8 cellular contexts compared by ENCODE assay signal in the genomic region with DNA sequence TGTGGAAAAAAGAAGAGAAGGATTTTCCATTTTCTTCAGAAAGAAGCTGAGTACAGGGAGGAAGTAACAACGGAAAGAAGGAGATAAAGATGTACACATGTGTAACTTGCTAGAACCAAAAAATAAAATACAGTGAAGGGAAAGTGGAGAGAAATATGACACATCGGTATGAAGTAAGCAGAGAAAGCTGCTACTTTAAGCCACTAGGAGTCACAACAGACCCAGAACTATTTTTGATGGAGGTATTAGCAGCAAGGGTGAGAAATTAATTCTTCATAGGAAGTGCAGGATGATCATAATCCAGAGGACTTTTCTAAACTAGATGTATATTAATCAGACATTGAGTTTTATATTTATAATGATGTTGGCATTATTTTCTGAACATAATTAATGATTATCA.
DNase-seq lines count a peak whose midpoint lies in the region; ATAC-seq and TF ChIP-seq lines count a peak whose summit lies in the region.

No MANE protein-coding gene starts in this region.

- no peak overlapping the region for H3K4me3 Mint-ChIP-seq in activated CD8-positive, alpha-beta T cell treated with anti-CD3 and anti-CD28 coated beads for 36 hours
- no peak overlapping the region for H3K4me3 Mint-ChIP-seq in activated CD8-positive, alpha-beta T cell treated with anti-CD3 and anti-CD28 coated beads, Interleukin-2, amount 10 ng/mL, durations not matched to agents 7 days and 5 days

- DNase-seq in activated CD8-positive, alpha-beta T cell treated with anti-CD3 and anti-CD28 coated beads for 36 hours = no peak
- DNase-seq in activated CD8-positive, alpha-beta T cell treated with anti-CD3 and anti-CD28 coated beads, Interleukin-2, amount 10 ng/mL, durations not matched to agents 7 days and 5 days = no peak
- peak; percentile 58 for DNase-seq in MV-4-11 (lab: John Stamatoyannopoulos, UW)
- peak; percentile 38 for DNase-seq in brain microvascular endothelial cell
- DNase-seq in osteoblast (ENCODE audit: insufficient read length, low spot score, missing footprints) = no peak
- no peak for DNase-seq in DMS79 treated with DMSO at 0.1 percent for 48 hours (lab: John Stamatoyannopoulos, UW)
- no peak for DNase-seq in MG63

- no peaks in the 10 kb centered on the region for H3K4me1 Mint-ChIP-seq in activated CD8-positive, alpha-beta T cell treated with anti-CD3 and anti-CD28 coated beads for 36 hours (ENCODE audit: low read depth)
- H3K4me1 Mint-ChIP-seq in activated CD8-positive, alpha-beta T cell treated with anti-CD3 and anti-CD28 coated beads, Interleukin-2, amount 10 ng/mL, durations not matched to agents 7 days and 5 days (ENCODE audit: low read depth) = no peaks in the 10 kb centered on the region

- H3K9me3 ChIP-seq in HEK293 (ENCODE audit: control insufficient read depth, insufficient read depth, low read depth, low read length) = no peaks in the 10 kb centered on the region
- H3K9me3 ChIP-seq in osteoblast (ENCODE audit: low read depth, low read length) = no peaks in the 10 kb centered on the region
- H3K9me3 ChIP-seq in MG63 = no peaks in the 10 kb centered on the region

- in situ Hi-C loops in brain microvascular endothelial cell (cut with HindIII; ENCODE audit: low pct_ligation_motif_present, low sequenced_read_pairs) = no loop called here

- H3K4me2 ChIP-seq in osteoblast (ENCODE audit: insufficient read depth, low read length) = no peak overlapping the region

- H3K79me2 ChIP-seq in osteoblast (ENCODE audit: insufficient read depth, low read length) = no peaks in the 10 kb centered on the region

- peak; percentile 49 for ATAC-seq in activated CD8-positive, alpha-beta T cell treated with anti-CD3 and anti-CD28 coated beads for 36 hours
- no peak for ATAC-seq in activated CD8-positive, alpha-beta T cell treated with anti-CD3 and anti-CD28 coated beads, Interleukin-2, amount 10 ng/mL, durations not matched to agents 7 days and 5 days

- no peak overlapping the region for H2AFZ ChIP-seq in osteoblast (ENCODE audit: low read length)

- intact Hi-C loops in activated CD8-positive, alpha-beta T cell treated with anti-CD3 and anti-CD28 coated beads for 36 hours (cut with micrococcal nuclease) = loop anchor here (10.0 kb wide), 1 partner anchor 421 kb away; no protein-coding TSS in a partner anchor

- H3K27ac ChIP-seq in HEK293 (ENCODE audit: extremely low read depth, low read depth, low read length) (no peak overlapping the region), brain microvascular endothelial cell (no peak overlapping the region), osteoblast (ENCODE audit: low read depth, low read length) (no peak overlapping the region)

- no peaks in the 10 kb centered on the region for H3K27me3 Mint-ChIP-seq in activated CD8-positive, alpha-beta T cell treated with anti-CD3 and anti-CD28 coated beads for 36 hours
- H3K27me3 Mint-ChIP-seq in activated CD8-positive, alpha-beta T cell treated with anti-CD3 and anti-CD28 coated beads, Interleukin-2, amount 10 ng/mL, durations not matched to agents 7 days and 5 days (ENCODE audit: low read depth) = no peaks in the 10 kb centered on the region

- H3K27ac Mint-ChIP-seq in activated CD8-positive, alpha-beta T cell treated with anti-CD3 and anti-CD28 coated beads for 36 hours = no peak overlapping the region
- no peak overlapping the region for H3K27ac Mint-ChIP-seq in activated CD8-positive, alpha-beta T cell treated with anti-CD3 and anti-CD28 coated beads, Interleukin-2, amount 10 ng/mL, durations not matched to agents 7 days and 5 days

- H3K4me3 ChIP-seq in HEK293 (ENCODE audit: low read depth, low read length) (no peak overlapping the region), brain microvascular endothelial cell (ENCODE audit: low read depth, low read length) (no peak overlapping the region), osteoblast (ENCODE audit: insufficient read depth, low read length) (no peak overlapping the region), MG63 (no peak overlapping the region)

- no peaks in the 10 kb centered on the region for H3K36me3 Mint-ChIP-seq in activated CD8-positive, alpha-beta T cell treated with anti-CD3 and anti-CD28 coated beads for 36 hours (ENCODE audit: low read depth)
- no peaks in the 10 kb centered on the region for H3K36me3 Mint-ChIP-seq in activated CD8-positive, alpha-beta T cell treated with anti-CD3 and anti-CD28 coated beads, Interleukin-2, amount 10 ng/mL, durations not matched to agents 7 days and 5 days (ENCODE audit: low read depth)

- TF ChIP-seq CTCF in activated CD8-positive, alpha-beta T cell treated with anti-CD3 and anti-CD28 coated beads for 36 hours (IDR thresholded peaks at IDR 0.05) = peak; percentile 53
- TF ChIP-seq CTCF in HEK293 (tag by site-specific recombination; IDR thresholded peaks at IDR 0.05) (0 out of 2 replicates have a peak, but pooled peaks have one; percentile 32), brain microvascular endothelial cell (IDR thresholded peaks at IDR 0.05; ENCODE audit: low read depth, low read length, missing control alignments) (peak; percentile 62), osteoblast (IDR thresholded peaks at IDR 0.05; ENCODE audit: extremely low read depth, low read depth, low read length) (peak; percentile 65)

- no peaks in the 10 kb centered on the region for H4K20me1 ChIP-seq in osteoblast (ENCODE audit: insufficient read depth, low read length)

- H3K27me3 ChIP-seq in brain microvascular endothelial cell (replicated peaks) = no peaks in the 10 kb centered on the region
- no peaks in the 10 kb centered on the region for H3K27me3 ChIP-seq in osteoblast (ENCODE audit: insufficient read depth, low read length)
- H3K27me3 ChIP-seq in MG63 = peaks cover 3% of the 10 kb centered on the region

- CTCF ChIA-PET in activated CD8-positive, alpha-beta T cell treated with anti-CD3 and anti-CD28 coated beads for 36 hours (lab: Charles Lee) = interaction anchor here (0.6 to 1.6 kb wide), 7 partner anchors 10 to 150 kb away, joined by 3 to 4 read pairs (median 3); no protein-coding TSS in a partner anchor
- CTCF ChIA-PET in activated CD8-positive, alpha-beta T cell treated with anti-CD3 and anti-CD28 coated beads, Interleukin-2, amount 10 ng/mL, durations not matched to agents 7 days and 5 days (lab: Charles Lee) = interaction anchor here (0.8 to 1.2 kb wide), 5 partner anchors 13 to 279 kb away, joined by 3 to 4 read pairs (median 3); partner anchors contain the start of gene ST8SIA4
- CTCF ChIA-PET in HEK293 (lab: Yijun Ruan, JAX) = interaction anchor here (0.6 to 0.8 kb wide), 2 partner anchors 91 to 149 kb away, joined by 3 read pairs; no protein-coding TSS in a partner anchor

- POLR2A ChIA-PET in activated CD8-positive, alpha-beta T cell treated with anti-CD3 and anti-CD28 coated beads for 36 hours (lab: Charles Lee) = no interaction called here
- POLR2A ChIA-PET in activated CD8-positive, alpha-beta T cell treated with anti-CD3 and anti-CD28 coated beads, Interleukin-2, amount 10 ng/mL, durations not matched to agents 7 days and 5 days (lab: Charles Lee) = no interaction called here
- POLR2A ChIA-PET in HEK293 (lab: Yijun Ruan, JAX) = interaction anchor here (0.5 kb wide), 1 partner anchor 1754 kb away, joined by 3 read pairs; no protein-coding TSS in a partner anchor

- H3K36me3 ChIP-seq in HEK293 (ENCODE audit: control insufficient read depth in 2 of 2, insufficient read depth in 1 of 2, low read length in 2 of 2) = no peaks in the 10 kb centered on the region
- H3K36me3 ChIP-seq in brain microvascular endothelial cell (replicated peaks) = no peaks in the 10 kb centered on the region
- no peaks in the 10 kb centered on the region for H3K36me3 ChIP-seq in osteoblast (ENCODE audit: insufficient read depth, low read length)
- no peaks in the 10 kb centered on the region for H3K36me3 ChIP-seq in MG63

- H3K9me3 Mint-ChIP-seq in activated CD8-positive, alpha-beta T cell treated with anti-CD3 and anti-CD28 coated beads for 36 hours = no peaks in the 10 kb centered on the region
- H3K9me3 Mint-ChIP-seq in activated CD8-positive, alpha-beta T cell treated with anti-CD3 and anti-CD28 coated beads, Interleukin-2, amount 10 ng/mL, durations not matched to agents 7 days and 5 days (ENCODE audit: insufficient read depth) = no peaks in the 10 kb centered on the region

- no peaks in the 10 kb centered on the region for H3K4me1 ChIP-seq in HEK293 (ENCODE audit: control insufficient read depth, insufficient read depth, low read length)
- no peaks in the 10 kb centered on the region for H3K4me1 ChIP-seq in osteoblast (ENCODE audit: insufficient read depth, low read length)

TF ChIP-seq in HEK293, 187 proteins besides CTCF, POLR2A, EP300 and RAD21:
- TF ChIP-seq ZNF654 (tag by site-specific recombination; IDR thresholded peaks at IDR 0.05; ENCODE audit: low read depth) (peak; percentile 66), ZNF660 (tag by site-specific recombination; IDR thresholded peaks at IDR 0.05) (peak; percentile 28; the same call in 1 of the 2 replicates), ZNF223 (tag by site-specific recombination; IDR thresholded peaks at IDR 0.05) (no peak)

Comparison
In these comparisons a context has a peak if more than half of its experiments do, and no peak if none do; other contexts are left out.
1. DNase-seq: peak in MV-4-11 (single experiment) and brain microvascular endothelial cell (single experiment); none in activated CD8-positive, alpha-beta T cell treated with anti-CD3 and anti-CD28 coated beads for 36 hours (single experiment), activated CD8-positive, alpha-beta T cell treated with anti-CD3 and anti-CD28 coated beads, Interleukin-2, amount 10 ng/mL, durations not matched to agents 7 days and 5 days (single experiment), osteoblast (single experiment), DMS79 treated with DMSO at 0.1 percent for 48 hours (single experiment) and MG63 (single experiment).
2. Peak in every context shown above with its lines, with median percentiles within 50 percentile points of each other: CTCF ChIP-seq.